In the genomic region with DNA sequence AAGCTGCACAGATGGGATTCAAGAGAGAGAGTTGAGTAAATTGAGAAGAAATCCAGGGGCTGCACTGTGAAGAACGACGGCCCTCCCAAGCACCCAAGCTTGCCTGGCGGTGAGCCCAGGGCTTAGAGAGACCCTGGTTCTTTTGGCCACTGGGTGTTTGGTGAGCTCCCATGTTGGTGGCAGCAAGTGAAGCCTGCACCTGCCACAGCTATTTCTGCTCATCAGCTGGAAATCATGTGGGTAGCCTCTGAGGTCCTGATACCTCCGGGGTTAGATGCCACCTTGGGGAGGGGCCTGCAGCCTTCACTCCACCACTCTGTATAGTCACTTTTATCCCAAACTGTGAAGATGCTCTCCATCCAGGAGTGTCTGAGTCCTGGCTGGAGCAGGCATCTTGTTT, we compare ENCODE assay signal across 14 cellular contexts. TPM values are rescaled to one million over a fixed set of nuclear protein-coding genes. Genes with fewer than 3 reads are reported as not detected.
A peak's percentile ranks its signal among the peaks of the same experiment; 100 is the strongest.
DNase-seq lines count a peak whose midpoint lies in the region; ATAC-seq and TF ChIP-seq lines count a peak whose summit lies in the region.
"Had no signal": no experiment of that assay in that cellular context is flagged by ENCODE, and none has a peak within 500 bp of the region (broad histone marks: within the 10 kb centered on the region; RNA-seq: fewer than 3 reads in every experiment).

No MANE protein-coding gene starts in this region.

- peaks cover 8% of the 10 kb centered on the region; the same call in 1 of the 2 replicates for H3F3A ChIP-seq in Loucy (ENCODE audit: low read depth)

- H3K9me3 ChIP-seq in Loucy (ENCODE audit: insufficient read depth, low read depth, low read length), result no peaks in the 10 kb centered on the region
- H3K9me3 ChIP-seq in adrenal gland (replicated peaks in 1 of 3), result no peaks in the 10 kb centered on the region
- H3K9me3 ChIP-seq: heart right ventricle, thoracic aorta had no signal

- H3K27ac ChIP-seq in adrenal gland, result no peak overlapping the region
- H3K27ac ChIP-seq: heart right ventricle, thoracic aorta had no signal

- no peaks in the 10 kb centered on the region for H3K27me3 Mint-ChIP-seq in naive B cell
- H3K27me3 Mint-ChIP-seq: CD4-positive, alpha-beta memory T cell had no signal

- intact Hi-C loops in adrenal gland (cut with DNase I), result no loop called here

- H3K4me2 ChIP-seq in Loucy (ENCODE audit: low read depth, low read length, poor library complexity, severe bottlenecking), result peak overlapping the region; percentile 7

- H3K9me3 Mint-ChIP-seq in naive B cell, result no peaks in the 10 kb centered on the region
- H3K9me3 Mint-ChIP-seq: activated T-cell treated with anti-CD3 and anti-CD28 coated beads, Interleukin-2, amount 50 U/mL, for 4 hours had no signal

- ATAC-seq in GM21447 (IDR thresholded peaks at IDR 0.05; ENCODE audit: unreplicated experiment) (peak; percentile 48), naive B cell (ENCODE audit: low read depth in 2 of 2) (peak; percentile 61 to 64), HG02884 (IDR thresholded peaks at IDR 0.05; ENCODE audit: unreplicated experiment) (no peak)
- ATAC-seq: heart right ventricle had no signal

- no peak overlapping the region for H3K9ac ChIP-seq in Loucy (ENCODE audit: low read depth, low read length, poor library complexity, severe bottlenecking)

- no peaks in the 10 kb centered on the region for H3K36me3 ChIP-seq in Loucy (ENCODE audit: insufficient read depth, low read length)
- no peaks in the 10 kb centered on the region for H3K36me3 ChIP-seq in adrenal gland (replicated peaks in 1 of 2)
- H3K36me3 ChIP-seq: heart right ventricle, thoracic aorta had no signal

- peak; percentile 68 for DNase-seq in naive B cell
- DNase-seq in NCI-H345 (lab: John Stamatoyannopoulos, UW), result no peak
- no peak for DNase-seq in stimulated activated CD4-positive, alpha-beta T cell treated with anti-CD3 and anti-CD28 coated beads, Interleukin-4, amount 100 ng/mL, for 1 hour
- DNase-seq in adrenal gland, result no peak
- DNase-seq: activated T-cell treated with anti-CD3 and anti-CD28 coated beads, Interleukin-2, amount 50 U/mL, for 4 hours; CD4-positive, alpha-beta memory T cell; heart right ventricle; mesendoderm had no signal

- H3K4me3 ChIP-seq in Loucy (ENCODE audit: low read length, poor library complexity, severe bottlenecking) (no peak overlapping the region), adrenal gland (no peak overlapping the region)
- H3K4me3 ChIP-seq: heart right ventricle, thoracic aorta had no signal

- H3K79me2 ChIP-seq in Loucy (ENCODE audit: insufficient read depth, low read length), result peaks cover 4% of the 10 kb centered on the region; the same call in 1 of the 2 replicates

- H3K36me3 Mint-ChIP-seq in naive B cell, result no peaks in the 10 kb centered on the region
- H3K36me3 Mint-ChIP-seq: CD4-positive, alpha-beta memory T cell had no signal

- peak overlapping the region; percentile 48 to 83 (median 65) for H3K4me3 Mint-ChIP-seq in naive B cell
- H3K4me3 Mint-ChIP-seq: activated T-cell treated with anti-CD3 and anti-CD28 coated beads, Interleukin-2, amount 50 U/mL, for 4 hours; CD4-positive, alpha-beta memory T cell had no signal

- TF ChIP-seq POLR2A in GM15510 (IDR thresholded peaks at IDR 0.05; ENCODE audit: borderline replicate concordance, extremely low read depth, insufficient read length) (peak; percentile 45), adrenal gland (IDR thresholded peaks at IDR 0.05) (no peak)

- no peaks in the 10 kb centered on the region for H3K9me2 ChIP-seq in Loucy (replicated peaks; ENCODE audit: low read depth, low read length)

- WGBS in adrenal gland, 4 donors, result 80 to 93% (median 89%) methylated on average over 4 of the region's 4 CpGs

- H3K27ac Mint-ChIP-seq in naive B cell, result peak overlapping the region; percentile 83 to 99 (median 94)

- H3K4me1 Mint-ChIP-seq in naive B cell, result peaks cover 80 to 97% (median 92%) of the 10 kb centered on the region in 3 donors

- no peak overlapping the region for H2AFZ ChIP-seq in Loucy (ENCODE audit: low read length)

- H3K27me3 ChIP-seq in Loucy (ENCODE audit: insufficient read depth, low read length, poor library complexity, severe bottlenecking) (no peaks in the 10 kb centered on the region), adrenal gland (no peaks in the 10 kb centered on the region)
- H3K27me3 ChIP-seq: heart right ventricle had no signal

- no peaks in the 10 kb centered on the region for H4K20me1 ChIP-seq in Loucy (ENCODE audit: insufficient read depth, low read length, poor library complexity, severe bottlenecking)

- peaks cover 77% of the 10 kb centered on the region for H3K4me1 ChIP-seq in Loucy (ENCODE audit: insufficient read depth, low read length, poor library complexity, severe bottlenecking)
- peaks cover 0 to under 1% of the 10 kb centered on the region in 2 donors for H3K4me1 ChIP-seq in adrenal gland (replicated peaks in 1 of 2)

- TF ChIP-seq CTCF in Loucy (conservative IDR thresholded peaks at IDR 0.05; ENCODE audit: low read length) (no peak), adrenal gland (IDR thresholded peaks at IDR 0.05) (no peak)

RNA-seq across cellular contexts. Expression of a gene that starts 6.1 kb away (rescaled TPM):
- polyA plus RNA-seq in naive B cell (ENCODE audit: low read depth in 6 of 6), result 100 to 1,000 TPM; 315 to 687 (median 417) TPM
- 100 to 1,000 TPM in 2 of 8 donors, 10 to 100 TPM in 6; 11.4 to 175 (median 52.5) TPM for total RNA-seq in adrenal gland
- polyA plus RNA-seq in adrenal gland, result 10 to 100 TPM; 16.6 to 58.8 (median 24.0) TPM

RNA-seq across cellular contexts. Expression of a gene that starts 51.7 kb away (rescaled TPM):
- polyA plus RNA-seq in naive B cell (ENCODE audit: low read depth in 6 of 6) (not detected), adrenal gland (10 to 100 TPM; 12.1 to 19.2 (median 17.2) TPM)
- total RNA-seq in adrenal gland, result 100 to 1,000 TPM in 1 of 8 donors, 10 to 100 TPM in 7; 12.1 to 231 (median 22.6) TPM
- total RNA-seq: CD4-positive, alpha-beta memory T cell; RPMI7951 had no signal
- polyA plus RNA-seq: CD4-positive, alpha-beta memory T cell had no signal

Comparison
In these comparisons a context has a peak if more than half of its experiments do, and no peak if none do; other contexts are left out.
1. RNA of a gene that starts 6.1 kb away (polyA plus RNA-seq): 315 to 687 TPM in naive B cell; 16.6 to 58.8 TPM in adrenal gland; every median in the first group is over 4 times any median in the second.
2. RNA of a gene that starts 51.7 kb away (polyA plus RNA-seq): 12.1 to 19.2 TPM in adrenal gland; not detected in naive B cell; every median in the first group is over 10 times any median in the second.